Comparison of ENCODE assay signal across 8 cellular contexts in the genomic region with DNA sequence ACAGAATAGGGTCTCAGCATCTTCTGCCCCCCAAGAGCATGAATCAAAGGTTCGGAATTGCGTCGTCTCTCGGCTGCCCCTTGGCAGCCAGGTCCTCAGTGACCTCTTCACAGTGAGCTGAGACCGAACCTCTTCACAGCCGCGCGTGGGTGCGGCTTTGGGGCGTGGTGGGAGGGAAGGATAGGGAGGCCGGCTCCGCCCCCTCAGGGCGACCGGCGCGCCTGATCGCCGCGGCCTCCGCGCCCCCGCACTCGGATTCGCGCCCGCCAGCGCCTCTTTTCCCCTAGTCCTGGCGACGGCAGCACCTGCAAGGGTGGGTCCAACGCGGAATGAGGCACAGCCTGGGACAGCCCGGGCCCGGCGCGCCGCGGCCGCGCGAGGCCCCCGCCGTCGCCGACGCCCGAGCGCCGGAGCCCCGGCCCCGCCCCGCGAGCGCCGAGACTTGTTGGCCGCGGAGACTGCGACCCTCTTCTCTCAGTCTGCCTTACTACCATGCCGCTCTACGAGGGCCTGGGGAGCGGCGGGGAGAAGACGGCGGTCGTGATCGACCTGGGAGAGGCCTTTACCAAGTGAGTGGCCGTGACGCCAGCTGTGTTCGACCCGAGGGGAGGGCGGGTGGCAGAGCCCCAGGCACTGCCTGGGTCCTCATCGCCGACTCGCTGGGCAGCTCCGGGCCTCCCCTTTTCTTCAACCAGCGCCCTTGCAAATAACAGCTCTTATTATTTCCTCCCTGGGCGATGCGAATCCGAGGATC. TPM values are rescaled to one million over a fixed set of nuclear protein-coding genes. Genes with fewer than 3 reads are reported as not detected.
DNase-seq lines count a peak whose midpoint lies in the region; ATAC-seq and TF ChIP-seq lines count a peak whose summit lies in the region.

Gene ACTR10, plus strand, starts transcription at position 424 of the 754 bp plus-strand sequence. Its CDS starts 69 bp downstream, at position 493.

- TF ChIP-seq CTCF in right atrium auricular region (IDR thresholded peaks at IDR 0.05) (no peak), psoas muscle (IDR thresholded peaks at IDR 0.05) (no peak)

- ATAC-seq in GM18505 (IDR thresholded peaks at IDR 0.05; ENCODE audit: unreplicated experiment) = peak; percentile 92
- ATAC-seq in HG02943 (IDR thresholded peaks at IDR 0.05; ENCODE audit: low read depth, unreplicated experiment) = peak; percentile 90
- ATAC-seq in psoas muscle = peak; percentile 95 to 98 (median 96)

- DNase-seq in NCI-H187 (lab: John Stamatoyannopoulos, UW) (peak; percentile 87 to 90), anterior cingulate cortex (lab: John Stamatoyannopoulos, UW) (peak; percentile 6 to 91 (median 73)), right atrium auricular region (ENCODE audit: low spot score) (peak; percentile 82), psoas muscle (peak; percentile 90 to 94)

- peaks cover 12% of the 10 kb centered on the region for H3K36me3 ChIP-seq in right atrium auricular region
- H3K36me3 ChIP-seq in psoas muscle (ENCODE audit: insufficient read depth in 1 of 2, low read depth in 1 of 2) = peaks cover 0 to 20% of the 10 kb centered on the region in 2 donors
- peaks cover 3% of the 10 kb centered on the region for H3K36me3 ChIP-seq in urinary bladder (ENCODE audit: insufficient read depth)

- H3K4me3 ChIP-seq in right atrium auricular region (peak within 1 kb of the TSS; percentile 81 to 82), psoas muscle (peak within 1 kb of the TSS; percentile 74), urinary bladder (ENCODE audit: low read depth, low read length) (peak within 1 kb of the TSS; percentile 62)

- WGBS in psoas muscle, 3 donors = 0 to 1% (median 1%) methylated on average over 51 to 78 of the region's 78 CpGs
- WGBS in urinary bladder = under 1% methylated on average over 78 of the region's 78 CpGs

- H3K27ac ChIP-seq in right atrium auricular region = peak within 1 kb of the TSS; percentile 91 to 93
- H3K27ac ChIP-seq in psoas muscle = peak within 1 kb of the TSS; percentile 91
- peak within 1 kb of the TSS; percentile 95 for H3K27ac ChIP-seq in urinary bladder (ENCODE audit: low read depth)

- H3K4me1 ChIP-seq in right atrium auricular region = peaks cover 0 to 14% of the 10 kb centered on the region in 2 donors
- H3K4me1 ChIP-seq in psoas muscle = peaks cover 7% of the 10 kb centered on the region
- no peaks in the 10 kb centered on the region for H3K4me1 ChIP-seq in urinary bladder (ENCODE audit: insufficient read depth)

- peak; percentile 77 for TF ChIP-seq POLR2A in GM18505 (IDR thresholded peaks at IDR 0.05; ENCODE audit: borderline replicate concordance, extremely low read depth, insufficient read depth, insufficient read length)

- no peaks in the 10 kb centered on the region for H3K9me3 ChIP-seq in right atrium auricular region
- H3K9me3 ChIP-seq in psoas muscle = no peaks in the 10 kb centered on the region

- H3K27me3 ChIP-seq in right atrium auricular region (no peaks in the 10 kb centered on the region), psoas muscle (ENCODE audit: insufficient read depth in 3 of 3, low read length in 2 of 3) (no peaks in the 10 kb centered on the region)

- intact Hi-C loops in T-helper 2 cell treated with Interferon-gamma antibody and Interleukin-4, amounts not matched to agents 100 ng/mL and 5 ng/mL, for 36 hours (cut with micrococcal nuclease) = loop anchor here (1.0 to 2.0 kb wide), 6 partner anchors 39 to 227 kb away; partner anchors contain the start of genes ARID4A, ARMH4, KIAA0586 and PSMA3
- intact Hi-C loops in psoas muscle (cut with DNase I) = loop anchor here (2.0 to 5.0 kb wide), 2 partner anchors 37 to 39 kb away; no protein-coding TSS in a partner anchor

RNA-seq across cellular contexts. Expression of gene ACTR10, which starts in this region (rescaled TPM):
- total RNA-seq in T-helper 2 cell treated with Interferon-gamma antibody and Interleukin-4, amounts not matched to agents 100 ng/mL and 5 ng/mL, for 36 hours = 44.3 and 47.7 TPM in 2 replicates
- total RNA-seq in right atrium auricular region = 100 to 1,000 TPM in 1 of 2 donors, 10 to 100 TPM in 1; 55.3 to 109 TPM
- 10 to 100 TPM; 41.2 to 67.1 (median 54.0) TPM for total RNA-seq in psoas muscle
- polyA plus RNA-seq in psoas muscle = 10 to 100 TPM; 56.5 to 69.0 (median 61.0) TPM
- 79.5 TPM for total RNA-seq in urinary bladder
- 73.5 TPM for polyA plus RNA-seq in urinary bladder

Comparison
In these comparisons a context has a peak if more than half of its experiments do, and no peak if none do; other contexts are left out.
1. Peak in every context shown above with its lines: DNase-seq, ATAC-seq, H3K4me3 ChIP-seq and H3K27ac ChIP-seq.